28 cellular contexts compared by ENCODE assay signal in the genomic region with DNA sequence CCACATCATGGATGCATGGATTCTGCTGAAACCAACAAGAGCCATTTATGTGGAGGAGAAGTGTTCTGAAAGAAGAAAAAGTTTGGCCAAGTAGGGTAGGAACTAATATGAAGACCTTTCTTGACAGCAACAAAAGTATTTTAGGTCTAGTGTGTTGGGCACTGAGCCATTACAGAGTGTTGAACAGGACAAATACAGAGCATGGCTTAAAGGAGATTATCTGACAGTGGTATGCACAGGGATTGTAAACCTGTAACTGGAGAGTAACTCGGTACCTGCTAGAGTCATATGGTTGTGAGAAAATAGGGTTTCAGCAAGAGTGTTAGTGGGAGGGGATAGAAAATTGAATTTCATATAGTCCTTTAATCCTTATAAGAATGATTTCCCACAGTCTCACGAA.
"Had no signal": no experiment of that assay in that cellular context is flagged by ENCODE, and none has a peak within 500 bp of the region (broad histone marks: within the 10 kb centered on the region; RNA-seq: fewer than 3 reads in every experiment).

No MANE protein-coding gene starts in this region.

- H3K27me3 ChIP-seq: adrenal gland, body of pancreas, cardiac muscle cell, colonic mucosa, esophagus squamous epithelium, gastroesophageal sphincter had no signal

- H3K4me3 ChIP-seq: adrenal gland, body of pancreas, cardiac muscle cell, colonic mucosa, esophagus squamous epithelium, gastroesophageal sphincter had no signal

- ATAC-seq: activated CD4-positive, alpha-beta T cell treated with anti-CD3 and anti-CD28 coated beads for 36 hours; activated CD8-positive, alpha-beta memory T cell treated with anti-CD3 and anti-CD28 coated beads, Interleukin-2, amount 10 ng/mL, durations not matched to agents 7 days and 5 days; activated CD8-positive, alpha-beta T cell treated with anti-CD3 and anti-CD28 coated beads, Interleukin-2, amount 10 ng/mL, durations not matched to agents 7 days and 5 days; activated naive CD8-positive, alpha-beta T cell treated with anti-CD3 and anti-CD28 coated beads, Interleukin-2, amount 50 U/mL, for 24 hours; body of pancreas; gastroesophageal sphincter had no signal

- H3K9me3 ChIP-seq: adrenal gland, body of pancreas, colonic mucosa, esophagus squamous epithelium, gastroesophageal sphincter had no signal

- H3K4me1 ChIP-seq: adrenal gland, body of pancreas, colonic mucosa, esophagus squamous epithelium, gastroesophageal sphincter had no signal

- DNase-seq: activated CD4-positive, alpha-beta memory T cell treated with anti-CD3 and anti-CD28 coated beads for 36 hours; activated CD4-positive, alpha-beta T cell treated with anti-CD3 and anti-CD28 coated beads for 36 hours; activated CD4-positive, alpha-beta T cell treated with anti-CD3 and anti-CD28 coated beads, Interleukin-2, amount 10 ng/mL, durations not matched to agents 24 days and 14 days; activated CD4-positive, CD25-positive, alpha-beta regulatory T cell; activated CD4-positive, CD25-positive, alpha-beta regulatory T cell treated with anti-CD3 and anti-CD28 coated beads, Interleukin-2, amount 50 U/mL, for 72 hours; activated CD8-positive, alpha-beta memory T cell treated with anti-CD3 and anti-CD28 coated beads, Interleukin-2, amount 10 ng/mL, durations not matched to agents 7 days and 5 days; activated CD8-positive, alpha-beta memory T cell treated with anti-CD3 and anti-CD28 coated beads, Interleukin-2, amount 50 U/mL, for 4 hours; activated CD8-positive, alpha-beta T cell treated with anti-CD3 and anti-CD28 coated beads, Interleukin-2, amount 10 ng/mL, durations not matched to agents 7 days and 5 days; activated effector memory CD4-positive, alpha-beta T cell treated with anti-CD3 and anti-CD28 coated beads, Interleukin-2, amount 50 U/mL, for 16 hours; activated naive CD4-positive, alpha-beta T cell treated with anti-CD3 and anti-CD28 coated beads for 36 hours; activated naive CD8-positive, alpha-beta T cell treated with anti-CD3 and anti-CD28 coated beads for 36 hours; activated naive CD8-positive, alpha-beta T cell treated with anti-CD3 and anti-CD28 coated beads, Interleukin-2, amount 50 U/mL, for 24 hours; activated T-cell treated with anti-CD3 and anti-CD28 coated beads, Interleukin-2, amount 50 U/mL, for 1 hour; activated T-cell treated with anti-CD3 and anti-CD28 coated beads, Interleukin-2, amount 50 U/mL, for 48 hours; adrenal gland; amygdala; aorta; body of pancreas; central memory CD4-positive, alpha-beta T cell; cerebellar nuclear complex; colonic mucosa; effector CD8-positive, alpha-beta T cell; esophagus squamous epithelium; foreskin melanocyte; T-helper 2 cell had no signal

- H3K36me3 ChIP-seq: adrenal gland, cardiac muscle cell, colonic mucosa, esophagus squamous epithelium, gastroesophageal sphincter had no signal

- H3K27ac ChIP-seq: adrenal gland, body of pancreas, cardiac muscle cell, colonic mucosa, epithelial cell of prostate, esophagus squamous epithelium, gastroesophageal sphincter had no signal
